9 cellular contexts compared by ENCODE assay signal in genomic region chr10:11144626-11145497, GRCh38.
A peak's percentile ranks its signal among the peaks of the same experiment; 100 is the strongest.
DNase-seq lines count a peak whose midpoint lies in the region; ATAC-seq, FAIRE-seq and TF ChIP-seq lines count a peak whose summit lies in the region.
"Had no signal": no experiment of that assay in that cellular context is flagged by ENCODE, and none has a peak within 500 bp of the region (broad histone marks: within the 10 kb centered on the region; RNA-seq: fewer than 3 reads in every experiment).

No MANE protein-coding gene starts in this region.

- H3K4me3 ChIP-seq in OCI-LY3 (ENCODE audit: low read length): peak overlapping the region; percentile 63
- H3K4me3 ChIP-seq in WERI-Rb-1 (ENCODE audit: low read depth, low read length): no peak overlapping the region
- no peak overlapping the region for H3K4me3 ChIP-seq in left lung

- peaks cover 77 to 83% of the 10 kb centered on the region in 2 donors for H3K4me1 Mint-ChIP-seq in natural killer cell treated with Interleukin-12 subunit alpha and Interleukin-12 subunit beta and Interleukin-15 and Interleukin-18, amount 100 ng/mL, for 72 hours (ENCODE audit: low read depth in 2 of 2)

- no peaks in the 10 kb centered on the region for H3K9me3 Mint-ChIP-seq in natural killer cell treated with Interleukin-12 subunit alpha and Interleukin-12 subunit beta and Interleukin-15 and Interleukin-18, amount 100 ng/mL, for 72 hours

- FAIRE-seq in GM19239 (lab: Jason Lieb, UNC): peak; percentile 18

- H3K36me3 Mint-ChIP-seq in natural killer cell treated with Interleukin-12 subunit alpha and Interleukin-12 subunit beta and Interleukin-15 and Interleukin-18, amount 100 ng/mL, for 72 hours: no peaks in the 10 kb centered on the region

- H3K9me3 ChIP-seq in OCI-LY3 (ENCODE audit: insufficient read depth, low read length): no peaks in the 10 kb centered on the region
- H3K9me3 ChIP-seq in WERI-Rb-1 (ENCODE audit: severe bottlenecking): no peaks in the 10 kb centered on the region
- H3K9me3 ChIP-seq in left lung: no peaks in the 10 kb centered on the region

- H4K20me1 ChIP-seq in OCI-LY3 (ENCODE audit: insufficient read depth, low read length): no peaks in the 10 kb centered on the region

- H3K36me3 ChIP-seq in OCI-LY3 (replicated peaks; ENCODE audit: low read depth, low read length) (no peaks in the 10 kb centered on the region), WERI-Rb-1 (no peaks in the 10 kb centered on the region), left lung (no peaks in the 10 kb centered on the region)

- peak overlapping the region; percentile 100 for H2AFZ ChIP-seq in OCI-LY3 (ENCODE audit: low read depth, low read length)

- H3K4me2 ChIP-seq in OCI-LY3 (ENCODE audit: low read length): peak overlapping the region; percentile 83
- H3K4me2 ChIP-seq: KMS-11 had no signal

- ATAC-seq in HG02840 (IDR thresholded peaks at IDR 0.05; ENCODE audit: low FRiP score, unreplicated experiment): peak; percentile 9
- peak in 1 of 2 donors; percentile 41 for ATAC-seq in natural killer cell treated with Interleukin-12 subunit alpha and Interleukin-12 subunit beta and Interleukin-15 and Interleukin-18, amount 100 ng/mL, for 72 hours
- ATAC-seq in GM18519 (IDR thresholded peaks at IDR 0.05; ENCODE audit: low FRiP score, unreplicated experiment): no peak
- ATAC-seq in left lung: no peak

- DNase-seq in GM19239 (ENCODE audit: insufficient read length, low spot score) (no peak), WERI-Rb-1 (no peak), left lung (no peak), SW 1271 (lab: John Stamatoyannopoulos, UW) (no peak)
- DNase-seq in natural killer cell treated with Interleukin-12 subunit alpha and Interleukin-12 subunit beta and Interleukin-15 and Interleukin-18, amount 100 ng/mL, for 72 hours (ENCODE audit: low spot score): no peak

- H3K27ac Mint-ChIP-seq in natural killer cell treated with Interleukin-12 subunit alpha and Interleukin-12 subunit beta and Interleukin-15 and Interleukin-18, amount 100 ng/mL, for 72 hours: peak overlapping the region; percentile 88 to 94

- H3K4me3 Mint-ChIP-seq in natural killer cell treated with Interleukin-12 subunit alpha and Interleukin-12 subunit beta and Interleukin-15 and Interleukin-18, amount 100 ng/mL, for 72 hours: peak overlapping the region; percentile 79

- H3K27me3 ChIP-seq in OCI-LY3 (ENCODE audit: low read depth, low read length) (peaks cover 5% of the 10 kb centered on the region), WERI-Rb-1 (ENCODE audit: insufficient read depth, low read depth, severe bottlenecking) (no peaks in the 10 kb centered on the region), left lung (no peaks in the 10 kb centered on the region)

- TF ChIP-seq CTCF in OCI-LY3 (IDR thresholded peaks at IDR 0.05; ENCODE audit: low read depth, low read length) (no peak), WERI-Rb-1 (IDR thresholded peaks at IDR 0.05; ENCODE audit: low read depth, low read length) (no peak), left lung (IDR thresholded peaks at IDR 0.05) (no peak)

- no peaks in the 10 kb centered on the region for H3K79me2 ChIP-seq in OCI-LY3 (ENCODE audit: low read length)

- intact Hi-C loops in left lung (cut with DNase I): no loop called here

- H3K27ac ChIP-seq in OCI-LY3 (ENCODE audit: low read length) (no peak overlapping the region), WERI-Rb-1 (no peak overlapping the region), left lung (peak overlapping the region in 1 of 2 donors; percentile 45)
- H3K27ac ChIP-seq: KMS-11 had no signal

- H3K4me1 ChIP-seq in OCI-LY3 (ENCODE audit: low read length): peaks cover 27% of the 10 kb centered on the region
- peaks cover 4 to 60% of the 10 kb centered on the region in 2 donors for H3K4me1 ChIP-seq in left lung

- peak overlapping the region; percentile 35; the same call in 1 of the 2 replicates for H3K9ac ChIP-seq in OCI-LY3 (ENCODE audit: low read length)
- H3K9ac ChIP-seq: KMS-11 had no signal

- no peaks in the 10 kb centered on the region for H3K27me3 Mint-ChIP-seq in natural killer cell treated with Interleukin-12 subunit alpha and Interleukin-12 subunit beta and Interleukin-15 and Interleukin-18, amount 100 ng/mL, for 72 hours
